Comparison of ENCODE assay signal across 8 cellular contexts in the genomic region with DNA sequence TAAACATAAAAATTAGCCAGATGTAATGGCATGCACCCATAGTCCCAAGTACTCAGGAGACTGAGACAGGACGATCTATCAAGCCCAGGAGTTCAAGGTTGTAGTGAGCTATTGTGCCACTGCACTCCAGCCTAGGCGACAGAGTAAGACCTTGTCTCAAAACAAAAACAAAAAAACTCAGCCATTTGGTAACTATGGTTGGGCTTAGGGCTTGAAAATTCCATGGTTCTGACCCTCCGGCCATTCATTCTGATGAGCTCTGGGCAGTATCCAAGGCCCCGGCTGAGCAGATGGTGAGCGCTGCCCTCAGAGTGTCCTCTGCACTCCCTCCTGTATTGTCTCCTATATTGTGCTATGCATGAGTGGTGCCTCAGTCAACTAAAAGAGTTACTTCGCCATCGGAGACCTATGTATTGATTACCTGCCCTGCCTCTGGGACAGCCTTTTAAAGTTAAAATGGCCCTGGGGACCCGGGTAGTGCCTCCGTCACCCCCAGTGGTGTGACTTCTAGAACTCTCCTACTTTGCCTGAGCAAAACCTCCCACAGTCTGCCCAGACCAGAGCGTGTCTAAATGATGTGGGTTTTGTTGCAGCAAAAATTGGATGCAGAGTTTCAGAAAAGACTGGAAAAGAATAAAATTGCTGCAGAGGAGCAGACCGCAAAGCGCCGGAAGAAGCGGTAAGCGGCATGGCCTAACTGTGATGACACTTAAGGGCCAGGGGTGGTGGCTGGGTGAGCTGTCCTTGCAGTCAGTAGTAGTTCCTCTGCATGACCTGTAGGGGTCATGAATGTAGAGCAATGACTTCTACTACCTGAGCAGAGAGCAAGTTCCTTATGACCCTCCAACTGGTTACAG. TPM values are rescaled to one million over a fixed set of nuclear protein-coding genes. Genes with fewer than 3 reads are reported as not detected.
A peak's percentile ranks its signal among the peaks of the same experiment; 100 is the strongest.
DNase-seq lines count a peak whose midpoint lies in the region; ATAC-seq and TF ChIP-seq lines count a peak whose summit lies in the region.

No MANE protein-coding gene starts in this region.

- peak; percentile 99 for ATAC-seq in stimulated activated naive CD8-positive, alpha-beta T cell treated with anti-CD3 and anti-CD28 coated beads, Interleukin-15, amount 100 ng/mL, for 72 hours

- H3F3A ChIP-seq in MM.1S (ENCODE audit: insufficient read depth, low read length), result peaks cover 20% of the 10 kb centered on the region

- no peaks in the 10 kb centered on the region for H3K9me2 ChIP-seq in MM.1S (replicated peaks; ENCODE audit: insufficient read depth, low read length)

- in situ Hi-C loops in ACHN (cut with HindIII; ENCODE audit: low pct_ligation_motif_present, low pct_unique_long_range_greater_than_20kb, low sequenced_read_pairs), result no loop called here
- in situ Hi-C loops in SK-MEL-5 (cut with HindIII; ENCODE audit: low pct_unique_long_range_greater_than_20kb, low sequenced_read_pairs), result no loop called here
- in situ Hi-C loops in brain microvascular endothelial cell (cut with HindIII; ENCODE audit: low pct_ligation_motif_present, low sequenced_read_pairs), result no loop called here

- H3K4me3 ChIP-seq in HFF-Myc (replicated peaks; ENCODE audit: low read depth, low read length) (no peak overlapping the region), MM.1S (ENCODE audit: low read length) (no peak overlapping the region), brain microvascular endothelial cell (ENCODE audit: low read depth, low read length) (no peak overlapping the region), kidney epithelial cell (ENCODE audit: low read depth, low read length) (no peak overlapping the region)

- H3K9me3 Mint-ChIP-seq in stimulated activated naive CD8-positive, alpha-beta T cell treated with anti-CD3 and anti-CD28 coated beads, Interleukin-15, amount 100 ng/mL, for 72 hours, result no peaks in the 10 kb centered on the region

- DNase-seq in ACHN (peak; percentile 79), HFF-Myc (ENCODE audit: extremely low read depth, low read depth) (no peak), MM.1S (peak; percentile 93), SK-MEL-5 (ENCODE audit: low read depth, low spot score) (peak; percentile 81), brain microvascular endothelial cell (peak; percentile 16), kidney epithelial cell (ENCODE audit: low read depth) (peak; percentile 45)
- DNase-seq in stimulated activated naive CD8-positive, alpha-beta T cell treated with anti-CD3 and anti-CD28 coated beads, Interleukin-15, amount 100 ng/mL, for 72 hours, result peak; percentile 44 to 45

- H3K27ac Mint-ChIP-seq in stimulated activated naive CD8-positive, alpha-beta T cell treated with anti-CD3 and anti-CD28 coated beads, Interleukin-15, amount 100 ng/mL, for 72 hours, result no peak overlapping the region

- peaks cover 41% of the 10 kb centered on the region for H3K79me2 ChIP-seq in MM.1S (ENCODE audit: low read length)

- H4K20me1 ChIP-seq in MM.1S (ENCODE audit: insufficient read depth, low read length), result no peaks in the 10 kb centered on the region

- H3K4me1 Mint-ChIP-seq in stimulated activated naive CD8-positive, alpha-beta T cell treated with anti-CD3 and anti-CD28 coated beads, Interleukin-15, amount 100 ng/mL, for 72 hours, result peaks cover 5% of the 10 kb centered on the region

- TF ChIP-seq CTCF in GM12873 (IDR thresholded peaks at IDR 0.05; ENCODE audit: insufficient read depth, low read depth, low read length, missing control alignments), result peak; percentile 93
- TF ChIP-seq CTCF in HFF-Myc (IDR thresholded peaks at IDR 0.05; ENCODE audit: low read depth, low read length, missing control alignments), result peak; percentile 62
- peak; percentile 82 for TF ChIP-seq CTCF in MM.1S (IDR thresholded peaks at IDR 0.05; ENCODE audit: low read length)
- TF ChIP-seq CTCF in brain microvascular endothelial cell (IDR thresholded peaks at IDR 0.05; ENCODE audit: low read depth, low read length, missing control alignments), result peak; percentile 74
- peak; percentile 72 for TF ChIP-seq CTCF in kidney epithelial cell (IDR thresholded peaks at IDR 0.05; ENCODE audit: insufficient read depth, low read length, poor library complexity, severe bottlenecking)

- H3K27me3 ChIP-seq in MM.1S (replicated peaks; ENCODE audit: insufficient read depth, low read length), result no peaks in the 10 kb centered on the region
- H3K27me3 ChIP-seq in brain microvascular endothelial cell (replicated peaks), result no peaks in the 10 kb centered on the region
- no peaks in the 10 kb centered on the region for H3K27me3 ChIP-seq in kidney epithelial cell (ENCODE audit: control insufficient read depth, insufficient read depth, low read length)

- no peaks in the 10 kb centered on the region for H3K9me3 ChIP-seq in MM.1S (replicated peaks; ENCODE audit: insufficient read depth, low read length)

- H3K4me2 ChIP-seq in MM.1S (ENCODE audit: low read depth, low read length), result peak overlapping the region; percentile 10; the same call in 1 of the 2 replicates

- H3K4me3 Mint-ChIP-seq in stimulated activated naive CD8-positive, alpha-beta T cell treated with anti-CD3 and anti-CD28 coated beads, Interleukin-15, amount 100 ng/mL, for 72 hours, result no peak overlapping the region

- H3K36me3 ChIP-seq in MM.1S (replicated peaks; ENCODE audit: insufficient read depth, low read length) (peaks cover 17% of the 10 kb centered on the region; the same call in 1 of the 2 replicates), brain microvascular endothelial cell (replicated peaks) (peaks cover 75% of the 10 kb centered on the region), kidney epithelial cell (ENCODE audit: control insufficient read depth, insufficient read depth, low read length) (peaks cover 4% of the 10 kb centered on the region)

- peak overlapping the region; percentile 47; the same call in 1 of the 2 replicates for H3K27ac ChIP-seq in MM.1S (ENCODE audit: low read length)
- H3K27ac ChIP-seq in brain microvascular endothelial cell, result no peak overlapping the region

- H3K27me3 Mint-ChIP-seq in stimulated activated naive CD8-positive, alpha-beta T cell treated with anti-CD3 and anti-CD28 coated beads, Interleukin-15, amount 100 ng/mL, for 72 hours, result no peaks in the 10 kb centered on the region

- H2AFZ ChIP-seq in MM.1S (ENCODE audit: low read length), result no peak overlapping the region

- H3K4me1 ChIP-seq in MM.1S (ENCODE audit: low read length), result peaks cover 14% of the 10 kb centered on the region

- peak overlapping the region; percentile 0; the same call in 1 of the 2 replicates for H3K9ac ChIP-seq in MM.1S (ENCODE audit: low read length)

RNA-seq across cellular contexts. Expression of a gene that starts 8.1 kb away (rescaled TPM):
- 25.8 and 25.9 TPM in 2 replicates for total RNA-seq in SK-MEL-5 (2014; rRNA removed; shearing (Covaris generic))
- polyA plus RNA-seq in SK-MEL-5 (2015; cell fraction: cytosol; rRNA removed), result 30.5 and 32.9 TPM in 2 replicates
- polyA plus RNA-seq in SK-MEL-5 (2015; cell fraction: nucleus; rRNA removed), result 118 and 121 TPM in 2 replicates
- total RNA-seq in kidney epithelial cell, result 25.3 and 31.5 TPM in 2 replicates

RNA-seq across cellular contexts. Expression of a gene that starts 29.1 kb away (rescaled TPM):
- 21.4 and 22.3 TPM in 2 replicates for total RNA-seq in SK-MEL-5 (2014; rRNA removed; shearing (Covaris generic))
- polyA plus RNA-seq in SK-MEL-5 (2015; cell fraction: cytosol; rRNA removed), result 49.1 and 49.3 TPM in 2 replicates
- 10.4 and 25.6 TPM in 2 replicates for polyA plus RNA-seq in SK-MEL-5 (2015; cell fraction: nucleus; rRNA removed)
- 47.2 and 56.2 TPM in 2 replicates for total RNA-seq in kidney epithelial cell

RNA-seq across cellular contexts. Expression of a gene that starts 48.0 kb away (rescaled TPM):
- total RNA-seq in SK-MEL-5 (2014; rRNA removed; shearing (Covaris generic)), result not detected in 2 replicates
- polyA plus RNA-seq in SK-MEL-5 (2015; cell fraction: cytosol; rRNA removed), result not detected in 2 replicates
- polyA plus RNA-seq in SK-MEL-5 (2015; cell fraction: nucleus; rRNA removed), result not detected in 2 replicates
- not detected in 2 replicates for total RNA-seq in kidney epithelial cell
